In genomic region chr12:111034911-111035577, GRCh38 we compare ENCODE assay signal across 1 cellular context.
TF ChIP-seq lines count a peak whose summit lies in the region.

No MANE protein-coding gene starts in this region.

TF ChIP-seq in liver, 16 proteins besides CTCF, POLR2A, EP300 and RAD21 (continued from another document):
- TF ChIP-seq ZBTB33 (IDR thresholded peaks at IDR 0.05) (no peak), HNF4G (IDR thresholded peaks at IDR 0.05) (no peak), JUND (IDR thresholded peaks at IDR 0.05) (no peak), REST (IDR thresholded peaks at IDR 0.05) (no peak), EGR1 (IDR thresholded peaks at IDR 0.05; ENCODE audit: low read depth in 2 of 2) (no peak), GABPA (IDR thresholded peaks at IDR 0.05 in 1 of 2, conservative IDR thresholded peaks at IDR 0.05 in 1 of 2) (no peak), FOXA2 (IDR thresholded peaks at IDR 0.05) (no peak), SP1 (IDR thresholded peaks at IDR 0.05) (no peak), ATF3 (IDR thresholded peaks at IDR 0.05) (no peak), TAF1 (conservative IDR thresholded peaks at IDR 0.05) (no peak), RXRA (IDR thresholded peaks at IDR 0.05) (no peak), HNF4A (conservative IDR thresholded peaks at IDR 0.05) (no peak), YY1 (IDR thresholded peaks at IDR 0.05) (no peak)
TF ChIP-seq in liver: peak in this region for 0.
